In the genomic region with DNA sequence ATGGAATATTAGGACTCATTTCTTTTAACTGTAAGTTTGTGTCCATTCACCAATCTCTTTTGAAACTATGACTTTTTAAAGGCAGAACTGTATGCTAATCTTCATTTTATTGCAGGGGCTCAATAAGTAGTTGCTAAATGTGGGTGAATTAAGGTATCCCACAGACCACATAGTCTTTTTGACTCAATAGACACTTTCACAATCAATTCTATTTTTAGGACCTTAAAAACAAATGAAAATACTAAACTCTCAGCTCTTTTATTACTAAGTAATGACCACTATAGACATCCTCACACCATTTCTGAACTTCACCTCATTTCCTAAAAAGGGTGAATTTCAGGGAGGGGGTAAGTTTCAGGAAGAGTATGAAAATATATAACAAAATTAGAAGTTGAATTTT, we compare ENCODE assay signal across 29 cellular contexts.
"Had no signal": no experiment of that assay in that cellular context is flagged by ENCODE, and none has a peak within 500 bp of the region (broad histone marks: within the 10 kb centered on the region; RNA-seq: fewer than 3 reads in every experiment).

No MANE protein-coding gene starts in this region.

- H3K27me3 ChIP-seq: brain microvascular endothelial cell, dorsolateral prefrontal cortex, hepatocyte, ovary, uterus had no signal

- H3K4me1 ChIP-seq: uterus had no signal

- H2AFZ ChIP-seq: hepatocyte had no signal

- H3K4me2 ChIP-seq: hepatocyte had no signal

- H3K36me3 ChIP-seq: brain microvascular endothelial cell, ovary, right lobe of liver, thoracic aorta, uterus had no signal

- H3K27me3 Mint-ChIP-seq: progenitor cell of endocrine pancreas had no signal

- ATAC-seq: activated CD4-positive, alpha-beta T cell treated with anti-CD3 and anti-CD28 coated beads for 36 hours; activated CD8-positive, alpha-beta memory T cell treated with anti-CD3 and anti-CD28 coated beads, Interleukin-2, amount 10 ng/mL, durations not matched to agents 7 days and 5 days; activated CD8-positive, alpha-beta T cell treated with anti-CD3 and anti-CD28 coated beads, Interleukin-2, amount 10 ng/mL, durations not matched to agents 7 days and 5 days; activated naive CD4-positive, alpha-beta T cell treated with anti-CD3 and anti-CD28 coated beads, Interleukin-2, amount 50 U/mL, for 72 hours; left cardiac atrium; left ventricle myocardium superior; mucosa of descending colon; natural killer cell treated with Interleukin-12 subunit alpha and Interleukin-12 subunit beta and Interleukin-15 and Interleukin-18, amount 100 ng/mL, for 72 hours; right lobe of liver; stimulated activated effector memory CD8-positive, alpha-beta T cell treated with anti-CD3 and anti-CD28 coated beads, Interleukin-12 subunit alpha, Interleukin-12 subunit beta, amount 100 ng/mL, for 72 hours had no signal

- H3K9me3 ChIP-seq: mucosa of descending colon, ovary, right lobe of liver, thoracic aorta, uterus had no signal

- H3K9me3 Mint-ChIP-seq: activated naive CD4-positive, alpha-beta T cell treated with anti-CD3 and anti-CD28 coated beads, Interleukin-2, amount 50 U/mL, for 72 hours; activated T-helper 2 cell treated with anti-CD3 and anti-CD28 coated beads, Interferon-gamma antibody, Interleukin-2, Interleukin-4, amounts not matched to agents 10 μg/mL and 5 μg/mL and 100 μg/mL, durations not matched to agents 14 hours and 24 hours and 36 hours; natural killer cell treated with Interleukin-12 subunit alpha and Interleukin-12 subunit beta and Interleukin-15 and Interleukin-18, amount 100 ng/mL, for 72 hours; stimulated activated effector memory CD8-positive, alpha-beta T cell treated with anti-CD3 and anti-CD28 coated beads, Interleukin-12 subunit alpha, Interleukin-12 subunit beta, amount 100 ng/mL, for 72 hours; stimulated activated naive CD8-positive, alpha-beta T cell treated with anti-CD3 and anti-CD28 coated beads, Interleukin-15, Interleukin-2, amounts not matched to agents 100 ng/mL and 50 ng/mL, for 24 hours had no signal

- H3K4me3 Mint-ChIP-seq: activated CD4-positive, alpha-beta T cell treated with anti-CD3 and anti-CD28 coated beads for 36 hours; activated CD8-positive, alpha-beta memory T cell treated with anti-CD3 and anti-CD28 coated beads, Interleukin-2, amount 10 ng/mL, durations not matched to agents 7 days and 5 days; activated CD8-positive, alpha-beta T cell treated with anti-CD3 and anti-CD28 coated beads, Interleukin-2, amount 10 ng/mL, durations not matched to agents 7 days and 5 days; natural killer cell treated with Interleukin-12 subunit alpha and Interleukin-12 subunit beta and Interleukin-15 and Interleukin-18, amount 100 ng/mL, for 72 hours; stimulated activated effector memory CD8-positive, alpha-beta T cell treated with anti-CD3 and anti-CD28 coated beads, Interleukin-12 subunit alpha, Interleukin-12 subunit beta, amount 100 ng/mL, for 72 hours; stimulated activated naive CD8-positive, alpha-beta T cell treated with anti-CD3 and anti-CD28 coated beads, Interleukin-15, Interleukin-2, amounts not matched to agents 100 ng/mL and 50 ng/mL, for 24 hours had no signal

- DNase-seq: activated CD4-positive, alpha-beta T cell treated with anti-CD3 and anti-CD28 coated beads for 36 hours; activated CD4-positive, CD25-positive, alpha-beta regulatory T cell; activated CD8-positive, alpha-beta memory T cell treated with anti-CD3 and anti-CD28 coated beads, Interleukin-2, amount 10 ng/mL, durations not matched to agents 7 days and 5 days; activated CD8-positive, alpha-beta T cell treated with anti-CD3 and anti-CD28 coated beads, Interleukin-2, amount 10 ng/mL, durations not matched to agents 7 days and 5 days; activated T-cell treated with anti-CD3 and anti-CD28 coated beads, Interleukin-2, amount 50 U/mL, for 48 hours; anterior cingulate cortex; brain microvascular endothelial cell; dorsolateral prefrontal cortex; effector memory CD4-positive, alpha-beta T cell; islet precursor cell; left cardiac atrium; left ventricle myocardium superior; mucosa of descending colon; ovary; right lobe of liver; stimulated activated CD4-positive, alpha-beta T cell treated with anti-CD3 and anti-CD28 coated beads, Interleukin-4, amount 100 ng/mL, for 24 hours; trophoblast cell; uterus had no signal

- FAIRE-seq: frontal cortex had no signal

- H3K27ac Mint-ChIP-seq: activated CD4-positive, alpha-beta T cell treated with anti-CD3 and anti-CD28 coated beads for 36 hours; activated CD8-positive, alpha-beta memory T cell treated with anti-CD3 and anti-CD28 coated beads, Interleukin-2, amount 10 ng/mL, durations not matched to agents 7 days and 5 days; activated CD8-positive, alpha-beta T cell treated with anti-CD3 and anti-CD28 coated beads, Interleukin-2, amount 10 ng/mL, durations not matched to agents 7 days and 5 days; activated naive CD4-positive, alpha-beta T cell treated with anti-CD3 and anti-CD28 coated beads, Interleukin-2, amount 50 U/mL, for 72 hours; activated T-helper 2 cell treated with anti-CD3 and anti-CD28 coated beads, Interferon-gamma antibody, Interleukin-2, Interleukin-4, amounts not matched to agents 10 μg/mL and 5 μg/mL and 100 μg/mL, durations not matched to agents 14 hours and 24 hours and 36 hours; natural killer cell treated with Interleukin-12 subunit alpha and Interleukin-12 subunit beta and Interleukin-15 and Interleukin-18, amount 100 ng/mL, for 72 hours; progenitor cell of endocrine pancreas; stimulated activated effector memory CD8-positive, alpha-beta T cell treated with anti-CD3 and anti-CD28 coated beads, Interleukin-12 subunit alpha, Interleukin-12 subunit beta, amount 100 ng/mL, for 72 hours; stimulated activated naive CD8-positive, alpha-beta T cell treated with anti-CD3 and anti-CD28 coated beads, Interleukin-15, Interleukin-2, amounts not matched to agents 100 ng/mL and 50 ng/mL, for 24 hours had no signal

- H3K36me3 Mint-ChIP-seq: activated CD8-positive, alpha-beta memory T cell treated with anti-CD3 and anti-CD28 coated beads, Interleukin-2, amount 10 ng/mL, durations not matched to agents 7 days and 5 days; natural killer cell treated with Interleukin-12 subunit alpha and Interleukin-12 subunit beta and Interleukin-15 and Interleukin-18, amount 100 ng/mL, for 72 hours; stimulated activated effector memory CD8-positive, alpha-beta T cell treated with anti-CD3 and anti-CD28 coated beads, Interleukin-12 subunit alpha, Interleukin-12 subunit beta, amount 100 ng/mL, for 72 hours had no signal

- H3K4me3 ChIP-seq: coronary artery, hepatocyte, mucosa of descending colon, ovary, right lobe of liver, skin epidermis, thoracic aorta, uterus had no signal

- H3K27ac ChIP-seq: brain microvascular endothelial cell, coronary artery, hepatocyte, ovary, right lobe of liver, skin epidermis, thoracic aorta, uterus had no signal
